Comparison of ENCODE assay signal across 18 cellular contexts in the genomic region with DNA sequence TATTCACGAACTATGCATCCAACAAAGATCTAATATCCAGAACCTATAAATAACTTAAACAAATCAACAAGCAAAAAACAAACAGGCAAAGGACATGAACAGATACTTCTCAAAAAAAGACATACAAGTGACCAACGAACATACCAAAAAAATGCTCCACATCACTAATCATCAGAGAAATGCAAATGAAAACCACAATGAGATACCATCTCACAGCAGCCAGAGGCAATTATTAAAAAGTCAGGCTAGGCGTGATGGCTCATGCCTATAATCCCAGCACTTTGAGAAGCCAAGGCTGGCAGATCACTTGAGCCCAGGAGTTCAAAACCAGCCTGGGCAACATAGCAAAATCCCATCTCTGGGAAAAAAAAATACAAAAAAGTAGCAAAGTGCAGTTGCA.
DNase-seq lines count a peak whose midpoint lies in the region; ATAC-seq, FAIRE-seq and TF ChIP-seq lines count a peak whose summit lies in the region.
"Had no signal": no experiment of that assay in that cellular context is flagged by ENCODE, and none has a peak within 500 bp of the region (broad histone marks: within the 10 kb centered on the region; RNA-seq: fewer than 3 reads in every experiment).

No MANE protein-coding gene starts in this region.

- no peak for TF ChIP-seq CTCF in GM12865 (IDR thresholded peaks at IDR 0.05; ENCODE audit: insufficient read depth, low read depth, low read length, missing control alignments)

- FAIRE-seq in GM19239 (lab: Jason Lieb, UNC): peak; percentile 80
- FAIRE-seq: A204.1 had no signal

- H3K4me3 ChIP-seq in GM12865 (ENCODE audit: low read depth, low read length): no peak overlapping the region
- H3K4me3 ChIP-seq: HAP-1 had no signal

- peak; percentile 34 for ATAC-seq in HG02981 (IDR thresholded peaks at IDR 0.05; ENCODE audit: unreplicated experiment)
- no peak for ATAC-seq in GM21786 (IDR thresholded peaks at IDR 0.05; ENCODE audit: unreplicated experiment)
- ATAC-seq: PC-3 had no signal

- DNase-seq in GM12865 (ENCODE audit: low read depth) (peak; percentile 25), GM19239 (ENCODE audit: insufficient read length, low spot score) (no peak), NAMALWA (ENCODE audit: low spot score) (peak; percentile 28), GDM1 (lab: John Stamatoyannopoulos, UW) (no peak), hepatic stellate cell (ENCODE audit: low spot score) (no peak)
- no peak for DNase-seq in central memory CD4-positive, alpha-beta T cell
- DNase-seq: DND-41, Karpas-422, MV-4-11, NCI-H1417 treated with DMSO at 0.1 percent for 48 hours, NCI-H1930, NCI-H446, NCI-H748 treated with DMSO at 0.1 percent for 48 hours, PC-3 had no signal

Comparison
In these comparisons a context has a peak if more than half of its experiments do, and no peak if none do; other contexts are left out.
1. DNase-seq: peak in GM12865 (single experiment) and NAMALWA (single experiment); none in GM19239 (single experiment), GDM1 (single experiment), hepatic stellate cell (single experiment) and central memory CD4-positive, alpha-beta T cell (single experiment).